ENCODE assay signal across 9 cellular contexts in genomic region chr1:6180215-6180577, GRCh38. TPM values are rescaled to one million over a fixed set of nuclear protein-coding genes. Genes with fewer than 3 reads are reported as not detected.
DNase-seq lines count a peak whose midpoint lies in the region; ATAC-seq, FAIRE-seq and TF ChIP-seq lines count a peak whose summit lies in the region.
"Had no signal": no experiment of that assay in that cellular context is flagged by ENCODE, and none has a peak within 500 bp of the region (broad histone marks: within the 10 kb centered on the region; RNA-seq: fewer than 3 reads in every experiment).

Gene CHD5 (minus strand): TSS chr1:6180321. CDS start chr1:6180023, 298 bp downstream.

- peaks cover 12% of the 10 kb centered on the region for H3K27me3 Mint-ChIP-seq in activated naive CD8-positive, alpha-beta T cell
- H3K27me3 Mint-ChIP-seq in naive B cell = peaks cover 12 to 40% (median 38%) of the 10 kb centered on the region in 3 donors

- ATAC-seq in naive B cell (ENCODE audit: low read depth in 2 of 2) (peak; percentile 37 to 47), body of pancreas (no peak), HG03108 (IDR thresholded peaks at IDR 0.05; ENCODE audit: unreplicated experiment) (no peak)

- DNase-seq in Ammon's horn (ENCODE audit: low spot score) (peak; percentile 37), naive B cell (peak; percentile 14), body of pancreas (no peak), epidermal melanocyte (ENCODE audit: insufficient read length, low spot score) (no peak), RCC 7860 (ENCODE audit: low spot score) (no peak)

- H3K9me3 ChIP-seq in body of pancreas = no peaks in the 10 kb centered on the region
- H3K9me3 ChIP-seq: thyroid gland had no signal

- peaks cover 2% of the 10 kb centered on the region for H3K36me3 Mint-ChIP-seq in activated naive CD8-positive, alpha-beta T cell
- peaks cover 0 to 8% of the 10 kb centered on the region in 2 donors for H3K36me3 Mint-ChIP-seq in naive B cell

- FAIRE-seq in RCC 7860 (lab: Jason Lieb, UNC) = no peak

- H3K4me3 ChIP-seq in GM12875 (ENCODE audit: low read depth, low read length) (no peak within 1 kb of the TSS), body of pancreas (no peak within 1 kb of the TSS)

- peaks cover 8% of the 10 kb centered on the region for H3K4me1 ChIP-seq in body of pancreas

- peaks cover 0 to 15% of the 10 kb centered on the region in 2 donors for H3K27me3 ChIP-seq in body of pancreas

- peak; percentile 17; the same call in 1 of the 2 replicates for TF ChIP-seq CTCF in GM12875 (IDR thresholded peaks at IDR 0.05; ENCODE audit: borderline replicate concordance, insufficient read depth, low read depth, low read length)
- no peak for TF ChIP-seq CTCF in body of pancreas (IDR thresholded peaks at IDR 0.05)

- H3K27ac ChIP-seq in body of pancreas = no peak within 1 kb of the TSS
- H3K27ac ChIP-seq: thyroid gland had no signal

- H3K4me1 Mint-ChIP-seq in activated naive CD8-positive, alpha-beta T cell (ENCODE audit: low read depth) = peaks cover 28% of the 10 kb centered on the region
- H3K4me1 Mint-ChIP-seq in naive B cell = peaks cover 24 to 27% (median 26%) of the 10 kb centered on the region in 3 donors

- peak within 1 kb of the TSS; percentile 78 for H3K4me3 Mint-ChIP-seq in activated naive CD8-positive, alpha-beta T cell
- peak within 1 kb of the TSS; percentile 51 to 82 (median 76) for H3K4me3 Mint-ChIP-seq in naive B cell

- H3K27ac Mint-ChIP-seq in activated naive CD8-positive, alpha-beta T cell = no peak within 1 kb of the TSS
- H3K27ac Mint-ChIP-seq in naive B cell = peak within 1 kb of the TSS in 2 of 6 donors; percentile 58 to 68

- no peak for TF ChIP-seq POLR2A in body of pancreas (IDR thresholded peaks at IDR 0.05)

- no peaks in the 10 kb centered on the region for H3K9me3 Mint-ChIP-seq in activated naive CD8-positive, alpha-beta T cell (ENCODE audit: low read depth)
- H3K9me3 Mint-ChIP-seq in naive B cell = peaks cover 0 to 1% (median 0%) of the 10 kb centered on the region in 7 donors

- intact Hi-C loops in body of pancreas (cut with DNase I) = no loop called here

- no peaks in the 10 kb centered on the region for H3K36me3 ChIP-seq in body of pancreas (replicated peaks in 1 of 2; ENCODE audit: insufficient read depth in 1 of 2, low read depth in 2 of 2)
- H3K36me3 ChIP-seq: thyroid gland had no signal

- 0 to 2% methylated on average over 9 to 29 of the region's 46 CpGs for WGBS in body of pancreas, 2 donors

RNA-seq across cellular contexts. Expression of gene CHD5, which starts in this region (rescaled TPM):
- not detected for polyA plus RNA-seq in naive B cell (ENCODE audit: low read depth in 6 of 6)
- total RNA-seq in body of pancreas = 1 to 10 TPM in 1 of 2 donors, under 1 TPM in 1; under 0.01 to 2.1 TPM

Comparison
In these comparisons a context has a peak if more than half of its experiments do, and no peak if none do; other contexts are left out.
1. Peak in DNase-seq and ATAC-seq in naive B cell; RNA of the gene not detected or under 1 TPM.